9 cellular contexts compared by ENCODE assay signal in the genomic region with DNA sequence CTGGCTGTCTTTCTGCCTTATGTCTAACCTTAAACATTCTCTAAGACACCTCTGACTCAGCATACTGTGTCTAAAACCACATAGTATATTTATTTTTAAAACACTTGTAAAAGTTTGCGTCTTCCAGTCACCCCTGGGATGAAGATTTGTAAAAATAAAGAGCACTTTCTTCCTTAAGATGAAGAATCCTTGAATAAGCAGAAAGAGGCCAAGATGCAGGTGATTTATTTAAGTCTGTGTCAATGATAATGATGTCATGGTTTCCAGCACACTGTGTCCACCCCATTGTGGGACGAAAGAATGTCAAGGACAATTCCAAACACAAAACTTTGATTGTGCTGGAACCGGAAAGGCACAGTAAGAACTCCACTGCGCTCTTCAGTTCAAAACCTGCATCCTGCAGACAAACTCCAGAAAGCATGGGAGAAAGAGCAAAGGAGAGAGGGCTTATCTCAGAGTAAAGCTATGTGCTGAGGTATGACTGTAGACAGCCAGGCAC.
DNase-seq lines count a peak whose midpoint lies in the region; ATAC-seq and TF ChIP-seq lines count a peak whose summit lies in the region.
"Had no signal": no experiment of that assay in that cellular context is flagged by ENCODE, and none has a peak within 500 bp of the region (broad histone marks: within the 10 kb centered on the region; RNA-seq: fewer than 3 reads in every experiment).

No MANE protein-coding gene starts in this region.

- H3K27me3 Mint-ChIP-seq in effector memory CD8-positive, alpha-beta T cell, result no peaks in the 10 kb centered on the region

- H3F3A ChIP-seq in OCI-LY1 (ENCODE audit: insufficient read depth, low read length), result no peaks in the 10 kb centered on the region

- no peak for ATAC-seq in effector memory CD8-positive, alpha-beta T cell (replicated peaks)
- ATAC-seq in GM18505 (IDR thresholded peaks at IDR 0.05; ENCODE audit: unreplicated experiment), result no peak

- no peaks in the 10 kb centered on the region for H4K20me1 ChIP-seq in OCI-LY1 (ENCODE audit: insufficient read depth, low read length)

- CTCF ChIA-PET in GM10248 (lab: Yijun Ruan, JAX), result interaction anchor here (1.4 kb wide), 1 partner anchor 268 kb away, joined by 3 read pairs; no protein-coding TSS in a partner anchor

- H3K9ac ChIP-seq in OCI-LY1 (ENCODE audit: low read length), result no peak overlapping the region
- H3K9ac ChIP-seq in mesendoderm (ENCODE audit: low read length), result no peak overlapping the region

- peaks cover 28% of the 10 kb centered on the region for H3K36me3 Mint-ChIP-seq in effector memory CD8-positive, alpha-beta T cell (ENCODE audit: insufficient read depth)

- no peak overlapping the region for H4K5ac ChIP-seq in mesendoderm (ENCODE audit: low read length)

- H3K18ac ChIP-seq in mesendoderm (ENCODE audit: low read length), result no peak overlapping the region

- H3K27ac Mint-ChIP-seq in effector memory CD8-positive, alpha-beta T cell, result peak overlapping the region; percentile 66 to 85

- no peaks in the 10 kb centered on the region for H3K79me2 ChIP-seq in OCI-LY1 (ENCODE audit: insufficient read depth, low read length)
- no peaks in the 10 kb centered on the region for H3K79me2 ChIP-seq in mesendoderm (ENCODE audit: control insufficient read depth, insufficient read depth, low read length)

- DNase-seq in effector memory CD8-positive, alpha-beta T cell, result no peak
- DNase-seq in mesendoderm (peak; percentile 63), transverse colon (no peak), T-helper 9 cell (no peak), GM10248 (ENCODE audit: extremely low spot score) (no peak)
- DNase-seq in activated CD4-positive, alpha-beta T cell treated with anti-CD3 and anti-CD28 coated beads for 1 hour, result no peak
- DNase-seq: activated naive CD4-positive, alpha-beta T cell had no signal

- no peaks in the 10 kb centered on the region for H3K9me3 Mint-ChIP-seq in effector memory CD8-positive, alpha-beta T cell

- no CpG with 5 or more reads among the region's 4 CpGs for WGBS in mesendoderm (ENCODE audit: extremely low coverage, insufficient coverage, low lambda C conversion rate)
- WGBS in transverse colon (ENCODE audit: low coverage in 1 of 2), 2 donors, result 37 to 51% methylated on average over 4 of the region's 4 CpGs

- H3K23ac ChIP-seq in mesendoderm (ENCODE audit: low read length), result no peak overlapping the region

- POLR2A ChIA-PET in GM10248 (lab: Yijun Ruan, JAX), result no interaction called here

- no peak overlapping the region for H2AFZ ChIP-seq in OCI-LY1 (ENCODE audit: low read length)

- H3K27ac ChIP-seq in OCI-LY1 (ENCODE audit: low read depth, low read length, poor library complexity, severe bottlenecking), result peak overlapping the region; percentile 63
- H3K27ac ChIP-seq in mesendoderm (ENCODE audit: low read depth, low read length), result no peak overlapping the region
- H3K27ac ChIP-seq in transverse colon, result peak overlapping the region; percentile 18 to 47 (median 36)

- H2BK120ac ChIP-seq in mesendoderm (ENCODE audit: low read depth, low read length), result no peak overlapping the region

- no peak overlapping the region for H3K4me3 ChIP-seq in OCI-LY1 (ENCODE audit: low read depth, low read length, poor library complexity, severe bottlenecking)
- H3K4me3 ChIP-seq in mesendoderm (ENCODE audit: low read length), result no peak overlapping the region
- no peak overlapping the region for H3K4me3 ChIP-seq in transverse colon

- H2BK5ac ChIP-seq in mesendoderm (ENCODE audit: low read length), result no peak overlapping the region

- TF ChIP-seq POLR2A in transverse colon (IDR thresholded peaks at IDR 0.05) (no peak), GM18505 (IDR thresholded peaks at IDR 0.05; ENCODE audit: borderline replicate concordance, extremely low read depth, insufficient read depth, insufficient read length) (no peak)

- H3K36me3 ChIP-seq in OCI-LY1 (ENCODE audit: insufficient read depth, low read length), result peaks cover 51% of the 10 kb centered on the region
- no peaks in the 10 kb centered on the region for H3K36me3 ChIP-seq in mesendoderm (ENCODE audit: control insufficient read depth, insufficient read depth, low read length)
- no peaks in the 10 kb centered on the region for H3K36me3 ChIP-seq in transverse colon

- no peak overlapping the region for H3K56ac ChIP-seq in mesendoderm (ENCODE audit: low read length)

- H2BK15ac ChIP-seq in mesendoderm (replicated peaks; ENCODE audit: low read depth), result no peak overlapping the region

- H3K9me3 ChIP-seq in OCI-LY1 (ENCODE audit: low read length) (no peaks in the 10 kb centered on the region), transverse colon (no peaks in the 10 kb centered on the region)

- H3K79me1 ChIP-seq in mesendoderm (ENCODE audit: low read length), result no peaks in the 10 kb centered on the region

- no peak overlapping the region for H3K4me3 Mint-ChIP-seq in effector memory CD8-positive, alpha-beta T cell

- TF ChIP-seq EP300 in transverse colon (IDR thresholded peaks at IDR 0.05; ENCODE audit: low read depth), result no peak

- H3K4me1 ChIP-seq in OCI-LY1 (ENCODE audit: insufficient read depth, low read length, severe bottlenecking) (peaks cover 57% of the 10 kb centered on the region), mesendoderm (ENCODE audit: control insufficient read depth, low read depth, low read length) (peaks cover 6% of the 10 kb centered on the region), transverse colon (peaks cover 0 to 2% (median 0%) of the 10 kb centered on the region in 4 donors)

- no peak overlapping the region for H4K8ac ChIP-seq in mesendoderm (ENCODE audit: low read depth, low read length)

- intact Hi-C loops in transverse colon (cut with DNase I; ENCODE audit: low total_unique reads), result no loop called here

- peak overlapping the region; percentile 13; the same call in 1 of the 2 replicates for H3K4me2 ChIP-seq in OCI-LY1 (ENCODE audit: low read length)
- H3K4me2 ChIP-seq in mesendoderm (ENCODE audit: low read length), result no peak overlapping the region

- H3K4me1 Mint-ChIP-seq in effector memory CD8-positive, alpha-beta T cell (ENCODE audit: low read depth in 2 of 2), result peaks cover 8 to 29% of the 10 kb centered on the region in 2 donors

- no peak overlapping the region for H3K4ac ChIP-seq in mesendoderm (ENCODE audit: low read depth, low read length)

- TF ChIP-seq CTCF in OCI-LY1 (IDR thresholded peaks at IDR 0.05; ENCODE audit: low read length) (no peak), transverse colon (IDR thresholded peaks at IDR 0.05) (no peak), GM10248 (IDR thresholded peaks at IDR 0.05; ENCODE audit: control extremely low read depth, extremely low read depth, low read depth, missing control alignments) (no peak)

- no peak overlapping the region for H2AK5ac ChIP-seq in mesendoderm (ENCODE audit: low read length)

- in situ Hi-C loops in transverse colon (cut with MboI; ENCODE audit: low pct_ligation_motif_present in 1 of 4, low pct_unique_long_range_greater_than_20kb in 1 of 4, low sequenced_read_pairs in 3 of 4), result no loop called here

- H3K27me3 ChIP-seq in OCI-LY1 (ENCODE audit: insufficient read depth, low read length) (no peaks in the 10 kb centered on the region), mesendoderm (ENCODE audit: insufficient read depth, low read length, poor library complexity) (no peaks in the 10 kb centered on the region), transverse colon (no peaks in the 10 kb centered on the region)

- H3K9me2 ChIP-seq in OCI-LY1 (ENCODE audit: low read depth, low read length), result no peaks in the 10 kb centered on the region
